ENCODE assay signal across 1 cellular context in the genomic region with DNA sequence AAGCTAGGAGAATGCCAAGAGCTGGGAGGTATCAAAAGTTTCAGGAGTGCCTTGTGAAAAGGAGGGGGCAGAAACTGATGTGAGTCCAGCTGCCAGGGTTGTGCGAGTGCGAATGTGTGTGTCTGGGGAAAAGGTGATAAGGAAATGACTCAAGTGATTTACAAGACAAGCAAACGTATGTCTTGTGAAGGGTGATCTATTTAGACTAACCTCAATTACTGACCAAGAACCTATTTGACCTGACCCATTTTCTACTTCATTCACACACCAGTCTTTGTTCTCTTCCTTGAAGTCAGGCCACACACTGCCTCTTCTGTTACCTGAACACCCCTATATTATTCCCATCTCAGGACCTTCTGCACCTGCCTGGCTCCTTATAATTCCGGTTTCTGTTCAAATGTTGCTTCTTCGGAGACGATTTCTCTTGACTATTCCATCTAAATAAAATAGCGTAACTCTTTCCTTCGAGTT.
TF ChIP-seq lines count a peak whose summit lies in the region.

No MANE protein-coding gene starts in this region.

TF ChIP-seq in K562, 482 proteins besides CTCF, POLR2A, EP300 and RAD21 (continued from another document):
- TF ChIP-seq, protein P1, sequence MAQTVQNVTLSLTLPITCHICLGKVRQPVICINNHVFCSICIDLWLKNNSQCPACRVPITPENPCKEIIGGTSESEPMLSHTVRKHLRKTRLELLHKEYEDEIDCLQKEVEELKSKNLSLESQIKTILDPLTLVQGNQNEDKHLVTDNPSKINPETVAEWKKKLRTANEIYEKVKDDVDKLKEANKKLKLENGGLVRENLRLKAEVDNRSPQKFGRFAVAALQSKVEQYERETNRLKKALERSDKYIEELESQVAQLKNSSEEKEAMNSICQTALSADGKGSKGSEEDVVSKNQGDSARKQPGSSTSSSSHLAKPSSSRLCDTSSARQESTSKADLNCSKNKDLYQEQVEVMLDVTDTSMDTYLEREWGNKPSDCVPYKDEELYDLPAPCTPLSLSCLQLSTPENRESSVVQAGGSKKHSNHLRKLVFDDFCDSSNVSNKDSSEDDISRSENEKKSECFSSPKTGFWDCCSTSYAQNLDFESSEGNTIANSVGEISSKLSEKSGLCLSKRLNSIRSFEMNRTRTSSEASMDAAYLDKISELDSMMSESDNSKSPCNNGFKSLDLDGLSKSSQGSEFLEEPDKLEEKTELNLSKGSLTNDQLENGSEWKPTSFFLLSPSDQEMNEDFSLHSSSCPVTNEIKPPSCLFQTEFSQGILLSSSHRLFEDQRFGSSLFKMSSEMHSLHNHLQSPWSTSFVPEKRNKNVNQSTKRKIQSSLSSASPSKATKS (CRISPR knock-in tag; IDR thresholded peaks at IDR 0.05): no peak
- peak; percentile 72; the same call in 1 of the 2 replicates for TF ChIP-seq TARDBP (IDR thresholded peaks at IDR 0.05)
- no peak for TF ChIP-seq POU5F1 (IDR thresholded peaks at IDR 0.05; ENCODE audit: borderline replicate concordance, low read depth, low read length, partially characterized antibody)
- TF ChIP-seq SP2 (IDR thresholded peaks at IDR 0.05; ENCODE audit: extremely low read depth, low read depth, low read length, poor library complexity, severe bottlenecking): no peak
- no peak for TF ChIP-seq ZNF830 (CRISPR knock-in tag; IDR thresholded peaks at IDR 0.05)
- no peak for TF ChIP-seq ZNF217 (CRISPR knock-in tag; IDR thresholded peaks at IDR 0.05)
- no peak for TF ChIP-seq PCBP2 (IDR thresholded peaks at IDR 0.05; ENCODE audit: low read depth, low read length, poor library complexity, severe bottlenecking)
- no peak for TF ChIP-seq RBM17 (IDR thresholded peaks at IDR 0.05; ENCODE audit: borderline replicate concordance, low read depth, low read length)
- TF ChIP-seq POLR2AphosphoS5 (IDR thresholded peaks at IDR 0.05; ENCODE audit: control insufficient read depth, insufficient read depth, low read depth, low read length): peak; percentile 89
- TF ChIP-seq TAF15 (IDR thresholded peaks at IDR 0.05; ENCODE audit: low read depth, low read length): no peak
- TF ChIP-seq, protein P2, sequence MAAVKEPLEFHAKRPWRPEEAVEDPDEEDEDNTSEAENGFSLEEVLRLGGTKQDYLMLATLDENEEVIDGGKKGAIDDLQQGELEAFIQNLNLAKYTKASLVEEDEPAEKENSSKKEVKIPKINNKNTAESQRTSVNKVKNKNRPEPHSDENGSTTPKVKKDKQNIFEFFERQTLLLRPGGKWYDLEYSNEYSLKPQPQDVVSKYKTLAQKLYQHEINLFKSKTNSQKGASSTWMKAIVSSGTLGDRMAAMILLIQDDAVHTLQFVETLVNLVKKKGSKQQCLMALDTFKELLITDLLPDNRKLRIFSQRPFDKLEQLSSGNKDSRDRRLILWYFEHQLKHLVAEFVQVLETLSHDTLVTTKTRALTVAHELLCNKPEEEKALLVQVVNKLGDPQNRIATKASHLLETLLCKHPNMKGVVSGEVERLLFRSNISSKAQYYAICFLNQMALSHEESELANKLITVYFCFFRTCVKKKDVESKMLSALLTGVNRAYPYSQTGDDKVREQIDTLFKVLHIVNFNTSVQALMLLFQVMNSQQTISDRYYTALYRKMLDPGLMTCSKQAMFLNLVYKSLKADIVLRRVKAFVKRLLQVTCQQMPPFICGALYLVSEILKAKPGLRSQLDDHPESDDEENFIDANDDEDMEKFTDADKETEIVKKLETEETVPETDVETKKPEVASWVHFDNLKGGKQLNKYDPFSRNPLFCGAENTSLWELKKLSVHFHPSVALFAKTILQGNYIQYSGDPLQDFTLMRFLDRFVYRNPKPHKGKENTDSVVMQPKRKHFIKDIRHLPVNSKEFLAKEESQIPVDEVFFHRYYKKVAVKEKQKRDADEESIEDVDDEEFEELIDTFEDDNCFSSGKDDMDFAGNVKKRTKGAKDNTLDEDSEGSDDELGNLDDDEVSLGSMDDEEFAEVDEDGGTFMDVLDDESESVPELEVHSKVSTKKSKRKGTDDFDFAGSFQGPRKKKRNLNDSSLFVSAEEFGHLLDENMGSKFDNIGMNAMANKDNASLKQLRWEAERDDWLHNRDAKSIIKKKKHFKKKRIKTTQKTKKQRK (IDR thresholded peaks at IDR 0.05; ENCODE audit: borderline replicate concordance, low read depth, low read length): no peak
- TF ChIP-seq BRD9 (IDR thresholded peaks at IDR 0.05; ENCODE audit: low read depth, partially characterized antibody): peak; percentile 85
- TF ChIP-seq, protein P3, sequence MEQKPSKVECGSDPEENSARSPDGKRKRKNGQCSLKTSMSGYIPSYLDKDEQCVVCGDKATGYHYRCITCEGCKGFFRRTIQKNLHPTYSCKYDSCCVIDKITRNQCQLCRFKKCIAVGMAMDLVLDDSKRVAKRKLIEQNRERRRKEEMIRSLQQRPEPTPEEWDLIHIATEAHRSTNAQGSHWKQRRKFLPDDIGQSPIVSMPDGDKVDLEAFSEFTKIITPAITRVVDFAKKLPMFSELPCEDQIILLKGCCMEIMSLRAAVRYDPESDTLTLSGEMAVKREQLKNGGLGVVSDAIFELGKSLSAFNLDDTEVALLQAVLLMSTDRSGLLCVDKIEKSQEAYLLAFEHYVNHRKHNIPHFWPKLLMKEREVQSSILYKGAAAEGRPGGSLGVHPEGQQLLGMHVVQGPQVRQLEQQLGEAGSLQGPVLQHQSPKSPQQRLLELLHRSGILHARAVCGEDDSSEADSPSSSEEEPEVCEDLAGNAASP (IDR thresholded peaks at IDR 0.05): no peak
- TF ChIP-seq, protein P4, sequence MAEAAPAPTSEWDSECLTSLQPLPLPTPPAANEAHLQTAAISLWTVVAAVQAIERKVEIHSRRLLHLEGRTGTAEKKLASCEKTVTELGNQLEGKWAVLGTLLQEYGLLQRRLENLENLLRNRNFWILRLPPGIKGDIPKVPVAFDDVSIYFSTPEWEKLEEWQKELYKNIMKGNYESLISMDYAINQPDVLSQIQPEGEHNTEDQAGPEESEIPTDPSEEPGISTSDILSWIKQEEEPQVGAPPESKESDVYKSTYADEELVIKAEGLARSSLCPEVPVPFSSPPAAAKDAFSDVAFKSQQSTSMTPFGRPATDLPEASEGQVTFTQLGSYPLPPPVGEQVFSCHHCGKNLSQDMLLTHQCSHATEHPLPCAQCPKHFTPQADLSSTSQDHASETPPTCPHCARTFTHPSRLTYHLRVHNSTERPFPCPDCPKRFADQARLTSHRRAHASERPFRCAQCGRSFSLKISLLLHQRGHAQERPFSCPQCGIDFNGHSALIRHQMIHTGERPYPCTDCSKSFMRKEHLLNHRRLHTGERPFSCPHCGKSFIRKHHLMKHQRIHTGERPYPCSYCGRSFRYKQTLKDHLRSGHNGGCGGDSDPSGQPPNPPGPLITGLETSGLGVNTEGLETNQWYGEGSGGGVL (CRISPR knock-in tag; IDR thresholded peaks at IDR 0.05): no peak
- no peak for TF ChIP-seq PHTF2 (CRISPR knock-in tag; IDR thresholded peaks at IDR 0.05)
- TF ChIP-seq SMC3 (conservative IDR thresholded peaks at IDR 0.05; ENCODE audit: insufficient read depth, low read depth, low read length): no peak
- no peak for TF ChIP-seq CBX5 (IDR thresholded peaks at IDR 0.05; ENCODE audit: borderline replicate concordance, low read depth)
- TF ChIP-seq, protein P5, sequence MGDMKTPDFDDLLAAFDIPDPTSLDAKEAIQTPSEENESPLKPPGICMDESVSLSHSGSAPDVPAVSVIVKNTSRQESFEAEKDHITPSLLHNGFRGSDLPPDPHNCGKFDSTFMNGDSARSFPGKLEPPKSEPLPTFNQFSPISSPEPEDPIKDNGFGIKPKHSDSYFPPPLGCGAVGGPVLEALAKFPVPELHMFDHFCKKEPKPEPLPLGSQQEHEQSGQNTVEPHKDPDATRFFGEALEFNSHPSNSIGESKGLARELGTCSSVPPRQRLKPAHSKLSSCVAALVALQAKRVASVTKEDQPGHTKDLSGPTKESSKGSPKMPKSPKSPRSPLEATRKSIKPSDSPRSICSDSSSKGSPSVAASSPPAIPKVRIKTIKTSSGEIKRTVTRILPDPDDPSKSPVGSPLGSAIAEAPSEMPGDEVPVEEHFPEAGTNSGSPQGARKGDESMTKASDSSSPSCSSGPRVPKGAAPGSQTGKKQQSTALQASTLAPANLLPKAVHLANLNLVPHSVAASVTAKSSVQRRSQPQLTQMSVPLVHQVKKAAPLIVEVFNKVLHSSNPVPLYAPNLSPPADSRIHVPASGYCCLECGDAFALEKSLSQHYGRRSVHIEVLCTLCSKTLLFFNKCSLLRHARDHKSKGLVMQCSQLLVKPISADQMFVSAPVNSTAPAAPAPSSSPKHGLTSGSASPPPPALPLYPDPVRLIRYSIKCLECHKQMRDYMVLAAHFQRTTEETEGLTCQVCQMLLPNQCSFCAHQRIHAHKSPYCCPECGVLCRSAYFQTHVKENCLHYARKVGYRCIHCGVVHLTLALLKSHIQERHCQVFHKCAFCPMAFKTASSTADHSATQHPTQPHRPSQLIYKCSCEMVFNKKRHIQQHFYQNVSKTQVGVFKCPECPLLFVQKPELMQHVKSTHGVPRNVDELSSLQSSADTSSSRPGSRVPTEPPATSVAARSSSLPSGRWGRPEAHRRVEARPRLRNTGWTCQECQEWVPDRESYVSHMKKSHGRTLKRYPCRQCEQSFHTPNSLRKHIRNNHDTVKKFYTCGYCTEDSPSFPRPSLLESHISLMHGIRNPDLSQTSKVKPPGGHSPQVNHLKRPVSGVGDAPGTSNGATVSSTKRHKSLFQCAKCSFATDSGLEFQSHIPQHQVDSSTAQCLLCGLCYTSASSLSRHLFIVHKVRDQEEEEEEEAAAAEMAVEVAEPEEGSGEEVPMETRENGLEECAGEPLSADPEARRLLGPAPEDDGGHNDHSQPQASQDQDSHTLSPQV (IDR thresholded peaks at IDR 0.05): 0 out of 2 replicates have a peak, but pooled peaks have one; percentile 38
- no peak for TF ChIP-seq ZNF282 (CRISPR knock-in tag; IDR thresholded peaks at IDR 0.05)
- TF ChIP-seq HLTF (IDR thresholded peaks at IDR 0.05): peak; percentile 15; the same call in 1 of the 2 replicates
- TF ChIP-seq ZBTB1 (CRISPR knock-in tag; IDR thresholded peaks at IDR 0.05; ENCODE audit: borderline replicate concordance, low read depth): no peak
- no peak for TF ChIP-seq DIDO1 (tag; IDR thresholded peaks at IDR 0.05; ENCODE audit: low read depth)
- TF ChIP-seq SMAD4 (CRISPR knock-in tag; conservative IDR thresholded peaks at IDR 0.05): peak; percentile 93
- no peak for TF ChIP-seq FOXP1 (CRISPR knock-in tag; IDR thresholded peaks at IDR 0.05)
- no peak for TF ChIP-seq ZNF507 (tag; conservative IDR thresholded peaks at IDR 0.05)
- TF ChIP-seq, protein P6, sequence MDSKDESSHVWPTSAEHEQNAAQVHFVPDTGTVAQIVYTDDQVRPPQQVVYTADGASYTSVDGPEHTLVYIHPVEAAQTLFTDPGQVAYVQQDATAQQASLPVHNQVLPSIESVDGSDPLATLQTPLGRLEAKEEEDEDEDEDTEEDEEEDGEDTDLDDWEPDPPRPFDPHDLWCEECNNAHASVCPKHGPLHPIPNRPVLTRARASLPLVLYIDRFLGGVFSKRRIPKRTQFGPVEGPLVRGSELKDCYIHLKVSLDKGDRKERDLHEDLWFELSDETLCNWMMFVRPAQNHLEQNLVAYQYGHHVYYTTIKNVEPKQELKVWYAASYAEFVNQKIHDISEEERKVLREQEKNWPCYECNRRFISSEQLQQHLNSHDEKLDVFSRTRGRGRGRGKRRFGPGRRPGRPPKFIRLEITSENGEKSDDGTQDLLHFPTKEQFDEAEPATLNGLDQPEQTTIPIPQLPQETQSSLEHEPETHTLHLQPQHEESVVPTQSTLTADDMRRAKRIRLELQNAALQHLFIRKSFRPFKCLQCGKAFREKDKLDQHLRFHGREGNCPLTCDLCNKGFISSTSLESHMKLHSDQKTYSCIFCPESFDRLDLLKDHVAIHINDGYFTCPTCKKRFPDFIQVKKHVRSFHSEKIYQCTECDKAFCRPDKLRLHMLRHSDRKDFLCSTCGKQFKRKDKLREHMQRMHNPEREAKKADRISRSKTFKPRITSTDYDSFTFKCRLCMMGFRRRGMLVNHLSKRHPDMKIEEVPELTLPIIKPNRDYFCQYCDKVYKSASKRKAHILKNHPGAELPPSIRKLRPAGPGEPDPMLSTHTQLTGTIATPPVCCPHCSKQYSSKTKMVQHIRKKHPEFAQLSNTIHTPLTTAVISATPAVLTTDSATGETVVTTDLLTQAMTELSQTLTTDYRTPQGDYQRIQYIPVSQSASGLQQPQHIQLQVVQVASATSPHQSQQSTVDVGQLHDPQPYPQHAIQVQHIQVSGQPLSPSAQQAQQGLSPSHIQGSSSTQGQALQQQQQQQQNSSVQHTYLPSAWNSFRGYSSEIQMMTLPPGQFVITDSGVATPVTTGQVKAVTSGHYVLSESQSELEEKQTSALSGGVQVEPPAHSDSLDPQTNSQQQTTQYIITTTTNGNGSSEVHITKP (IDR thresholded peaks at IDR 0.05; ENCODE audit: partially characterized antibody): peak; percentile 62
- TF ChIP-seq ZKSCAN1 (IDR thresholded peaks at IDR 0.05; ENCODE audit: low read depth, low read length): no peak
